In genomic region chr6:140314675-140315074, GRCh38 we compare ENCODE assay signal across 23 cellular contexts.
"Had no signal": no experiment of that assay in that cellular context is flagged by ENCODE, and none has a peak within 500 bp of the region (broad histone marks: within the 10 kb centered on the region; RNA-seq: fewer than 3 reads in every experiment).

No MANE protein-coding gene starts in this region.

- H3K36me3 ChIP-seq: MG63, SJSA1 had no signal

- H3K27ac ChIP-seq: HL-60, SJSA1, SK-N-MC had no signal

- DNase-seq: Karpas-422, KG1, MG63, NCI-H1092, NCI-H1105 treated with DMSO at 0.1 percent for 48 hours, NCI-H1417 treated with DMSO at 0.1 percent for 48 hours, NCI-H146, NCI-H1694 treated with DMSO at 0.1 percent for 48 hours, NCI-H1930, NCI-H2081, NCI-H2171, NCI-H226, NCI-H446, NCI-H510A, NCI-H524 treated with DMSO at 0.1 percent for 48 hours, NCI-H69, NCI-H774, Right ventricle myocardium superior, RPMI8226, SIG-M5 had no signal

- H3K9me3 ChIP-seq: MG63, SJSA1 had no signal

- H3K4me3 ChIP-seq: MG63, SJSA1, SK-N-MC had no signal

- H3K27me3 ChIP-seq: MG63, SJSA1 had no signal
